Comparison of ENCODE assay signal across 10 cellular contexts in the genomic region with DNA sequence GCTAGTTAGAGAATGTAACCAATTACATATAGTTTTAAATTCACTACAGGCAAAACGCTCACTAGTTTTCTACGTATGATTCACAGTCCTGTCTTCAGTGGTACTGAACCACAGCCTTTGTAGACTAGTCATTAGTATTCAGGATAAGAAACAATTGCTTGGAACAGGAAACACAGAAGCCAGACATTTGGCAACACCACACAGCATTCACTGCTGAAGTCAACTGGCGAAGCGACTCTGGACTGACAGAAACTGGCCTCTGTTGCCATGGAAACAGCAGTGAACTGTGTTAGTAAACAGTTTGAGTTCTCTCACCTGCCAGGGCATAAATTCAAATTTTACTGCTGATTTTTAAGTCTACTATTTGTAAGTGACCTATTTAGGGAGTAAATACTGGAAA. TPM values are rescaled to one million over a fixed set of nuclear protein-coding genes. Genes with fewer than 3 reads are reported as not detected.
DNase-seq lines count a peak whose midpoint lies in the region; ATAC-seq and TF ChIP-seq lines count a peak whose summit lies in the region.
"Had no signal": no experiment of that assay in that cellular context is flagged by ENCODE, and none has a peak within 500 bp of the region (broad histone marks: within the 10 kb centered on the region; RNA-seq: fewer than 3 reads in every experiment).

No MANE protein-coding gene starts in this region.

- H3K27me3 ChIP-seq in SK-N-SH (ENCODE audit: insufficient read depth) (no peaks in the 10 kb centered on the region), esophagus muscularis mucosa (no peaks in the 10 kb centered on the region)

- ATAC-seq in HG03280 (IDR thresholded peaks at IDR 0.05; ENCODE audit: unreplicated experiment), result peak; percentile 79
- no peak for ATAC-seq in HG03196 (IDR thresholded peaks at IDR 0.05; ENCODE audit: unreplicated experiment)

- H3K36me3 ChIP-seq in SK-N-SH (replicated peaks in 1 of 2; ENCODE audit: control insufficient read depth in 1 of 2, insufficient read depth in 2 of 2, low read length in 1 of 2) (no peaks in the 10 kb centered on the region), esophagus muscularis mucosa (no peaks in the 10 kb centered on the region)

- H3K9me3 ChIP-seq in SK-N-SH (no peaks in the 10 kb centered on the region), esophagus muscularis mucosa (no peaks in the 10 kb centered on the region)

- H3K4me1 ChIP-seq in SK-N-SH (ENCODE audit: control insufficient read depth in 1 of 2, insufficient read depth in 2 of 2, low read depth in 1 of 2, low read length in 1 of 2) (peaks cover 3 to 6% of the 10 kb centered on the region in 2 experiments; a peak in 3 of 4 replicates), esophagus muscularis mucosa (peaks cover 0 to 29% (median 17%) of the 10 kb centered on the region in 4 donors)

- peak; percentile 36 for DNase-seq in SK-N-SH
- DNase-seq in glomerular endothelial cell (ENCODE audit: extremely low read depth, low read depth, low spot score), result peak; percentile 23
- DNase-seq in progenitor cell of endocrine pancreas (ENCODE audit: low spot score, unreplicated experiment), result no peak
- DNase-seq in esophagus muscularis mucosa (ENCODE audit: extremely low spot score), result no peak
- DNase-seq in T1000 (lab: John Stamatoyannopoulos, UW), result no peak
- DNase-seq in SW 1271 (lab: John Stamatoyannopoulos, UW), result no peak
- DNase-seq: central memory CD4-positive, alpha-beta T cell had no signal

- TF ChIP-seq EP300 in SK-N-SH (IDR thresholded peaks at IDR 0.05; ENCODE audit: borderline replicate concordance in 1 of 2, low read depth in 1 of 2, low read length in 1 of 2) (no peak), esophagus muscularis mucosa (IDR thresholded peaks at IDR 0.05) (no peak)

- no peak for TF ChIP-seq RAD21 in SK-N-SH (IDR thresholded peaks at IDR 0.05; ENCODE audit: low read length)

- CTCF ChIA-PET in SK-N-SH (lab: Yijun Ruan, JAX), result no interaction called here

- WGBS in SK-N-SH (ENCODE audit: low lambda C conversion rate), result 65% methylated on average over 4 of the region's 4 CpGs
- 38% methylated on average over 4 of the region's 4 CpGs for WGBS in esophagus muscularis mucosa

- H3K27me3 Mint-ChIP-seq in progenitor cell of endocrine pancreas, result no peaks in the 10 kb centered on the region

- no peak overlapping the region for H3K9ac ChIP-seq in SK-N-SH

- H3K36me3 Mint-ChIP-seq in progenitor cell of endocrine pancreas (ENCODE audit: insufficient read depth), result peaks cover 4% of the 10 kb centered on the region

- peaks cover 30% of the 10 kb centered on the region for H3K4me1 Mint-ChIP-seq in progenitor cell of endocrine pancreas (ENCODE audit: low read depth)

- TF ChIP-seq CTCF in SK-N-SH (IDR thresholded peaks at IDR 0.05), result no peak
- no peak for TF ChIP-seq CTCF in progenitor cell of endocrine pancreas (IDR thresholded peaks at IDR 0.05; ENCODE audit: unreplicated experiment)
- TF ChIP-seq CTCF in esophagus muscularis mucosa (IDR thresholded peaks at IDR 0.05), result no peak

- no peaks in the 10 kb centered on the region for H3K79me2 ChIP-seq in SK-N-SH (ENCODE audit: insufficient read depth)

- peak overlapping the region in 1 of 2 experiments; percentile 71; a peak in 2 of 4 replicates for H3K27ac ChIP-seq in SK-N-SH (ENCODE audit: low read depth in 2 of 2, low read length in 1 of 2)
- H3K27ac ChIP-seq in esophagus muscularis mucosa (replicated peaks in 1 of 4), result no peak overlapping the region

- H3K4me3 ChIP-seq in SK-N-SH (ENCODE audit: low read depth in 2 of 2, low read length in 1 of 2) (no peak overlapping the region), esophagus muscularis mucosa (no peak overlapping the region)

- peaks cover 4% of the 10 kb centered on the region for H3K9me3 Mint-ChIP-seq in progenitor cell of endocrine pancreas (ENCODE audit: low read depth)
- H3K9me3 Mint-ChIP-seq: T-helper 2 cell treated with Interferon-gamma antibody and Interleukin-4, amounts not matched to agents 5 μg/mL and 100 μg/mL, for 36 hours had no signal

- peak overlapping the region; percentile 84 for H3K27ac Mint-ChIP-seq in progenitor cell of endocrine pancreas
- H3K27ac Mint-ChIP-seq: T-helper 2 cell treated with Interferon-gamma antibody and Interleukin-4, amounts not matched to agents 5 μg/mL and 100 μg/mL, for 36 hours had no signal

- peaks cover 14% of the 10 kb centered on the region for H3F3A ChIP-seq in SK-N-SH (replicated peaks; ENCODE audit: insufficient read depth)

- peak overlapping the region; percentile 15 for H3K4me3 Mint-ChIP-seq in progenitor cell of endocrine pancreas (ENCODE audit: low read depth)
- H3K4me3 Mint-ChIP-seq: T-helper 2 cell treated with Interferon-gamma antibody and Interleukin-4, amounts not matched to agents 5 μg/mL and 100 μg/mL, for 36 hours had no signal

- no peaks in the 10 kb centered on the region for H3K9me2 ChIP-seq in SK-N-SH

- TF ChIP-seq POLR2A in esophagus muscularis mucosa (IDR thresholded peaks at IDR 0.05; ENCODE audit: low read depth), result no peak

- H3K4me2 ChIP-seq in SK-N-SH, result no peak overlapping the region

- H4K20me1 ChIP-seq in SK-N-SH (ENCODE audit: insufficient read depth), result no peaks in the 10 kb centered on the region

- H2AFZ ChIP-seq in SK-N-SH (ENCODE audit: low read depth), result no peak overlapping the region

- POLR2A ChIA-PET in SK-N-SH (lab: Yijun Ruan, JAX), result no interaction called here

- intact Hi-C loops in esophagus muscularis mucosa (cut with DNase I), result no loop called here

TF ChIP-seq in SK-N-SH, 30 proteins besides CTCF, POLR2A, EP300 and RAD21:
- peak; percentile 58 for TF ChIP-seq RFX5 (IDR thresholded peaks at IDR 0.05; ENCODE audit: low read length)
- TF ChIP-seq REST (IDR thresholded peaks at IDR 0.05; ENCODE audit: low read depth, low read length), result no peak

RNA-seq across cellular contexts. Expression of gene MAPK10, which starts 57.6 kb away (rescaled TPM):
- 8.1 and 13.0 TPM in 2 replicates for polyA plus RNA-seq in SK-N-SH (2012; rRNA removed)
- 5.7 and 5.9 TPM in 2 replicates for polyA plus RNA-seq in SK-N-SH (2012; cell fraction: cytosol; rRNA removed)
- 22.4 and 45.1 TPM in 2 replicates for polyA plus RNA-seq in SK-N-SH (2012; cell fraction: nucleus; rRNA removed)
- total RNA-seq in glomerular endothelial cell (0.06 and 0.10 TPM in 2 replicates), progenitor cell of endocrine pancreas (21.4 and 22.1 TPM in 2 replicates), esophagus muscularis mucosa (10 to 100 TPM in 2 of 4 donors, 1 to 10 TPM in 2; 4.5 to 13.7 (median 9.8) TPM)

Comparison
In these comparisons a context has a peak if more than half of its experiments do, and no peak if none do; other contexts are left out.
1. DNase-seq: peak in SK-N-SH (single experiment) and glomerular endothelial cell (single experiment); none in progenitor cell of endocrine pancreas (single experiment), esophagus muscularis mucosa (single experiment), T1000 (single experiment) and SW 1271 (0 of 2).